In genomic region chr3:82883072-82883471, GRCh38 we compare ENCODE assay signal across 21 cellular contexts.
"Had no signal": no experiment of that assay in that cellular context is flagged by ENCODE, and none has a peak within 500 bp of the region (broad histone marks: within the 10 kb centered on the region; RNA-seq: fewer than 3 reads in every experiment).

No MANE protein-coding gene starts in this region.

- DNase-seq: KBM-7, MV-4-11, NCI-H1048, NCI-H1105, NCI-H1417, NCI-H1436 treated with DMSO at 0.1 percent for 48 hours, NCI-H1694, NCI-H187 treated with DMSO at 0.1 percent for 48 hours, NCI-H2029 treated with DMSO at 0.1 percent for 48 hours, NCI-H2171 treated with DMSO at 0.1 percent for 48 hours, NCI-H345, NCI-H446 treated with DMSO at 0.1 percent for 48 hours, NCI-H510A treated with DMSO at 0.1 percent for 48 hours, NCI-H526, OCI-M1, PC-9, Peyer's patch, SHP77 treated with DMSO at 0.1 percent for 48 hours, SJCRH30 had no signal

- H3K4me3 ChIP-seq: PC-9, Peyer's patch, SJCRH30 had no signal

- H3K9me3 ChIP-seq: Peyer's patch, SJCRH30 had no signal

- H3K36me3 Mint-ChIP-seq: IgD-negative memory B cell had no signal

- H3K27ac ChIP-seq: HL-60, PC-9, Peyer's patch, SJCRH30 had no signal

- H3K36me3 ChIP-seq: Peyer's patch, SJCRH30 had no signal

- H3K4me1 Mint-ChIP-seq: IgD-negative memory B cell had no signal

- H3K4me3 Mint-ChIP-seq: IgD-negative memory B cell had no signal

- H3K4me2 ChIP-seq: PC-9 had no signal

- H3K27me3 Mint-ChIP-seq: IgD-negative memory B cell had no signal

- H3K27me3 ChIP-seq: Peyer's patch, SJCRH30 had no signal

- H3K4me1 ChIP-seq: Peyer's patch, SJCRH30 had no signal

- H2AFZ ChIP-seq: PC-9 had no signal
